In genomic region chr6:12336121-12336971, GRCh38 we compare ENCODE assay signal across 21 cellular contexts. TPM values are rescaled to one million over a fixed set of nuclear protein-coding genes. Genes with fewer than 3 reads are reported as not detected.
DNase-seq lines count a peak whose midpoint lies in the region; ATAC-seq, FAIRE-seq and TF ChIP-seq lines count a peak whose summit lies in the region.
"Had no signal": no experiment of that assay in that cellular context is flagged by ENCODE, and none has a peak within 500 bp of the region (broad histone marks: within the 10 kb centered on the region; RNA-seq: fewer than 3 reads in every experiment).

No MANE protein-coding gene starts in this region.

- no peaks in the 10 kb centered on the region for H3K27me3 ChIP-seq in hepatocyte

- no peak for TF ChIP-seq POLR2A in A549 (IDR thresholded peaks at IDR 0.05; ENCODE audit: low read length)

- TF ChIP-seq CTCF in A549 (IDR thresholded peaks at IDR 0.05) (no peak), hepatocyte (IDR thresholded peaks at IDR 0.05; ENCODE audit: poor library complexity) (no peak)

- DNase-seq in A549 (ENCODE audit: low read depth in 1 of 2, low spot score in 1 of 2), result peak in 1 of 2 experiments; percentile 64
- peak; percentile 86 for DNase-seq in H4 (ENCODE audit: low spot score)
- DNase-seq in HT-29 (ENCODE audit: low spot score), result peak; percentile 75
- DNase-seq in fibroblast of gingiva (ENCODE audit: low read depth), result peak; percentile 57
- DNase-seq in AG08396 (ENCODE audit: low spot score), result no peak
- no peak for DNase-seq in hepatocyte (ENCODE audit: low spot score)
- DNase-seq in activated CD4-positive, alpha-beta T cell treated with anti-CD3 and anti-CD28 coated beads, Interleukin-2, amount 50 U/mL, for 4 hours, result no peak
- no peak for DNase-seq in stimulated activated CD4-positive, alpha-beta T cell treated with anti-CD3 and anti-CD28 coated beads, Interleukin-4, amount 100 ng/mL, for 4 hours
- DNase-seq: anterior cingulate cortex; CD4-positive, alpha-beta memory T cell; erythroblast; glutamatergic neuron; kidney; mucosa of descending colon; NK-92 treated with Interleukin-12 subunit alpha and Interleukin-12 subunit beta, amount 100 ng/mL, for 24 hours; Right ventricle myocardium superior; T-helper 17 cell had no signal

- no peak; a peak in 1 of 5 replicates for TF ChIP-seq EP300 in A549 (IDR thresholded peaks at IDR 0.05)

- H4K20me1 ChIP-seq in hepatocyte (ENCODE audit: insufficient read depth, poor library complexity, severe bottlenecking), result no peaks in the 10 kb centered on the region

- H3K9me3 ChIP-seq in A549 (no peaks in the 10 kb centered on the region), hepatocyte (ENCODE audit: low read depth) (no peaks in the 10 kb centered on the region)
- H3K9me3 ChIP-seq: mucosa of descending colon had no signal

- H3K79me2 ChIP-seq in hepatocyte, result no peaks in the 10 kb centered on the region

- no peak for FAIRE-seq in A549 (lab: Jason Lieb, UNC)
- FAIRE-seq: A204.1, colon, kidney had no signal

- H3K4me1 ChIP-seq in A549 (peaks cover 62% of the 10 kb centered on the region), hepatocyte (ENCODE audit: insufficient read depth) (peaks cover 8% of the 10 kb centered on the region)

- H3K4me2 ChIP-seq in A549, result peak overlapping the region; percentile 44; the same call in 2 of the 3 replicates
- H3K4me2 ChIP-seq in hepatocyte, result no peak overlapping the region
- H3K4me2 ChIP-seq: KMS-11 had no signal

- POLR2A ChIA-PET in A549 (lab: Yijun Ruan, JAX), result no interaction called here

- peak in 1 of 2 experiments; percentile 16; a peak in 2 of 6 replicates for ATAC-seq in A549
- ATAC-seq: mucosa of descending colon, T-helper 17 cell had no signal

- WGBS in A549 (ENCODE audit: missing lambda C conversion rate), result 63% methylated on average over 5 of the region's 5 CpGs
- WGBS in hepatocyte (ENCODE audit: low lambda C conversion rate, missing lambda C conversion rate), result 75% methylated on average over 5 of the region's 5 CpGs

- no peaks in the 10 kb centered on the region for H3K9me2 ChIP-seq in hepatocyte (replicated peaks; ENCODE audit: insufficient read depth)

- H3K27ac ChIP-seq in A549 (peak overlapping the region; percentile 95 to 98), hepatocyte (no peak overlapping the region)
- H3K27ac ChIP-seq: KMS-11 had no signal

- H3K36me3 ChIP-seq in hepatocyte (replicated peaks; ENCODE audit: insufficient read depth, low read depth), result no peaks in the 10 kb centered on the region

- CTCF ChIA-PET in A549 (lab: Yijun Ruan, JAX), result interaction anchor here (1.2 kb wide), 1 partner anchor 11 kb away, joined by 3 read pairs; no protein-coding TSS in a partner anchor

- no peak overlapping the region for H2AFZ ChIP-seq in hepatocyte

- no peak for TF ChIP-seq RAD21 in A549 (conservative IDR thresholded peaks at IDR 0.05 in 1 of 2, IDR thresholded peaks at IDR 0.05 in 1 of 2)

- H3K4me3 ChIP-seq in A549 (no peak overlapping the region), hepatocyte (no peak overlapping the region)
- H3K4me3 ChIP-seq: mucosa of descending colon, skin epidermis had no signal

TF ChIP-seq in A549, 52 proteins besides CTCF, POLR2A, EP300 and RAD21:
- TF ChIP-seq JUN (IDR thresholded peaks at IDR 0.05) (0 out of 5 replicates have a peak, but pooled peaks of 1 of the 2 experiments have one; percentile 23), CEBPB (IDR thresholded peaks at IDR 0.05) (peak in 1 of 2 experiments; percentile 44; a peak in 1 of 4 replicates), SREBF2 (IDR thresholded peaks at IDR 0.05) (no peak), GATA3 (IDR thresholded peaks at IDR 0.05; ENCODE audit: borderline replicate concordance) (peak; percentile 75; the same call in 1 of the 2 replicates), CHD2 (IDR thresholded peaks at IDR 0.05; ENCODE audit: low read length, partially characterized antibody) (no peak), FOSL2 (IDR thresholded peaks at IDR 0.05) (no peak), FOSL2 (CRISPR knock-in tag; IDR thresholded peaks at IDR 0.05) (peak; percentile 37; the same call in 1 of the 2 replicates)
- TF ChIP-seq, protein P1, sequence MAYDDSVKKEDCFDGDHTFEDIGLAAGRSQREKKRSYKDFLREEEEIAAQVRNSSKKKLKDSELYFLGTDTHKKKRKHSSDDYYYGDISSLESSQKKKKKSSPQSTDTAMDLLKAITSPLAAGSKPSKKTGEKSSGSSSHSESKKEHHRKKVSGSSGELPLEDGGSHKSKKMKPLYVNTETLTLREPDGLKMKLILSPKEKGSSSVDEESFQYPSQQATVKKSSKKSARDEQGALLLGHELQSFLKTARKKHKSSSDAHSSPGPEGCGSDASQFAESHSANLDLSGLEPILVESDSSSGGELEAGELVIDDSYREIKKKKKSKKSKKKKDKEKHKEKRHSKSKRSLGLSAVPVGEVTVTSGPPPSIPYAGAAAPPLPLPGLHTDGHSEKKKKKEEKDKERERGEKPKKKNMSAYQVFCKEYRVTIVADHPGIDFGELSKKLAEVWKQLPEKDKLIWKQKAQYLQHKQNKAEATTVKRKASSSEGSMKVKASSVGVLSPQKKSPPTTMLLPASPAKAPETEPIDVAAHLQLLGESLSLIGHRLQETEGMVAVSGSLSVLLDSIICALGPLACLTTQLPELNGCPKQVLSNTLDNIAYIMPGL (CRISPR knock-in tag; IDR thresholded peaks at IDR 0.05; ENCODE audit: borderline replicate concordance), result no peak

RNA-seq across cellular contexts. Expression of gene EDN1, which starts 46.2 kb away (rescaled TPM):
- polyA plus RNA-seq in A549 (2011; rRNA removed), result 67.1 and 87.4 TPM in 2 replicates
- polyA plus RNA-seq in A549 (2012; cell fraction: cytosol; rRNA removed), result 41.2 and 42.5 TPM in 2 replicates
- polyA plus RNA-seq in A549 (2012; cell fraction: nucleus; rRNA removed), result 54.7 and 61.3 TPM in 2 replicates
- polyA plus RNA-seq in A549 (2017; fragmentation: RNase III; extraction: RNeasy Plus Mini Kit Qiagen cat#74134 plus additional on column Dnase treatment), result 33.2 to 34.3 TPM (median 33.5 TPM) in 3 replicates
- 40.1 and 44.8 TPM in 2 replicates for polyA minus RNA-seq in A549 (2011; rRNA and poly(A)+ RNA removed)
- 3.5 and 6.7 TPM in 2 replicates for total RNA-seq in H4 (2014; rRNA removed; shearing (Covaris generic))
- 37.0 and 43.2 TPM in 2 replicates for total RNA-seq in HT-29 (2014; rRNA removed; shearing (Covaris generic))
- total RNA-seq in hepatocyte, result 25.0 and 26.7 TPM in 2 replicates
- 40.7 and 41.8 TPM in 2 replicates for polyA plus RNA-seq in hepatocyte
- polyA plus RNA-seq: CD4-positive, alpha-beta memory T cell had no signal

Comparison
In these comparisons a context has a peak if more than half of its experiments do, and no peak if none do; other contexts are left out.
1. DNase-seq: peak in H4 (single experiment), HT-29 (single experiment) and fibroblast of gingiva (single experiment); none in AG08396 (single experiment), hepatocyte (single experiment), activated CD4-positive, alpha-beta T cell treated with anti-CD3 and anti-CD28 coated beads, Interleukin-2, amount 50 U/mL, for 4 hours (0 of 2) and stimulated activated CD4-positive, alpha-beta T cell treated with anti-CD3 and anti-CD28 coated beads, Interleukin-4, amount 100 ng/mL, for 4 hours (0 of 2).